Comparison of ENCODE assay signal across 8 cellular contexts in genomic region chr11:62856333-62856910, GRCh38. TPM values are rescaled to one million over a fixed set of nuclear protein-coding genes. Genes with fewer than 3 reads are reported as not detected.
DNase-seq lines count a peak whose midpoint lies in the region; ATAC-seq and TF ChIP-seq lines count a peak whose summit lies in the region.

No MANE protein-coding gene starts in this region.

- peak overlapping the region; percentile 98 for H3K27ac Mint-ChIP-seq in neural progenitor cell

- H3K4me3 Mint-ChIP-seq in neural progenitor cell, result peak overlapping the region; percentile 99

- H3K9ac ChIP-seq in NT2/D1 (ENCODE audit: insufficient read length, low read depth) (peak overlapping the region; percentile 99), endocrine pancreas (ENCODE audit: control insufficient read depth, insufficient read depth, low read length) (peak overlapping the region; percentile 3), neural progenitor cell (peak overlapping the region; percentile 76)

- peaks cover 67% of the 10 kb centered on the region for H3K4me1 Mint-ChIP-seq in neural progenitor cell

- peaks cover 72% of the 10 kb centered on the region for H3F3A ChIP-seq in neural progenitor cell (ENCODE audit: low read depth)

- H3K27me3 ChIP-seq in NT2/D1 (ENCODE audit: insufficient read depth, insufficient read length), result no peaks in the 10 kb centered on the region
- no peaks in the 10 kb centered on the region for H3K27me3 ChIP-seq in endocrine pancreas (ENCODE audit: control insufficient read depth, insufficient read depth, low read length)
- no peaks in the 10 kb centered on the region for H3K27me3 ChIP-seq in neural progenitor cell

- ATAC-seq in GM21825 (IDR thresholded peaks at IDR 0.05; ENCODE audit: unreplicated experiment) (peak; percentile 11), GM19395 (IDR thresholded peaks at IDR 0.05; ENCODE audit: unreplicated experiment) (no peak)

- peak overlapping the region; percentile 79 for H3K4me3 ChIP-seq in NT2/D1 (ENCODE audit: insufficient read length, low read depth)
- peak overlapping the region; percentile 57 for H3K4me3 ChIP-seq in endocrine pancreas (ENCODE audit: control insufficient read depth, insufficient read depth, low read length)
- peak overlapping the region; percentile 87 for H3K4me3 ChIP-seq in neural progenitor cell

- H3K4me2 ChIP-seq in neural progenitor cell, result peak overlapping the region; percentile 91

- H3K9me3 ChIP-seq in NT2/D1 (ENCODE audit: insufficient read depth, low read length) (no peaks in the 10 kb centered on the region), endocrine pancreas (ENCODE audit: control insufficient read depth, low read length) (no peaks in the 10 kb centered on the region), neural progenitor cell (ENCODE audit: low read depth) (no peaks in the 10 kb centered on the region)

- H3K36me3 ChIP-seq in NT2/D1 (ENCODE audit: insufficient read depth, insufficient read length, low read length), result peaks cover 67% of the 10 kb centered on the region
- peaks cover 4% of the 10 kb centered on the region for H3K36me3 ChIP-seq in endocrine pancreas (ENCODE audit: control insufficient read depth, insufficient read depth, low read length)
- peaks cover 33% of the 10 kb centered on the region for H3K36me3 ChIP-seq in neural progenitor cell

- H4K20me1 ChIP-seq in neural progenitor cell (ENCODE audit: low read depth), result peaks cover 60% of the 10 kb centered on the region

- peak overlapping the region; percentile 40 for H2AFZ ChIP-seq in neural progenitor cell (replicated peaks)

- H3K27ac ChIP-seq in neural progenitor cell, result peak overlapping the region; percentile 75

- H3K36me3 Mint-ChIP-seq in neural progenitor cell, result peaks cover 43% of the 10 kb centered on the region

- TF ChIP-seq CTCF in neural progenitor cell (IDR thresholded peaks at IDR 0.05), result no peak

- H3K9me3 Mint-ChIP-seq in neural progenitor cell, result no peaks in the 10 kb centered on the region

- peaks cover 96% of the 10 kb centered on the region for H3K79me2 ChIP-seq in neural progenitor cell (ENCODE audit: low read depth)

- H3K4me1 ChIP-seq in NT2/D1 (ENCODE audit: insufficient read depth, insufficient read length) (peaks cover 3% of the 10 kb centered on the region), endocrine pancreas (ENCODE audit: control insufficient read depth, insufficient read depth, low read length) (peaks cover 7% of the 10 kb centered on the region), neural progenitor cell (peaks cover 26% of the 10 kb centered on the region)

- no peak for DNase-seq in NT2/D1 (ENCODE audit: low read depth, low spot score)
- DNase-seq in neural progenitor cell (ENCODE audit: low spot score), result no peak
- DNase-seq in RKO (ENCODE audit: low spot score), result no peak
- DNase-seq in activated CD8-positive, alpha-beta memory T cell treated with anti-CD3 and anti-CD28 coated beads, Interleukin-2, amount 50 U/mL, for 48 hours, result no peak
- no peak for DNase-seq in activated CD4-positive, alpha-beta T cell treated with anti-CD3 and anti-CD28 coated beads, Interleukin-2, amount 50 U/mL, for 48 hours

- H3K27me3 Mint-ChIP-seq in neural progenitor cell (ENCODE audit: insufficient read depth, low read depth), result peaks cover 9% of the 10 kb centered on the region

RNA-seq across cellular contexts. Expression of gene WDR74, which starts 17.0 kb away (rescaled TPM):
- total RNA-seq in neural progenitor cell (ENCODE audit: low replicate concordance), result 40.0 and 47.4 TPM in 2 replicates

RNA-seq across cellular contexts. Expression of gene TEX54, which starts 23.8 kb away (rescaled TPM):
- not detected in 2 replicates for total RNA-seq in neural progenitor cell (ENCODE audit: low replicate concordance)

RNA-seq across cellular contexts. Expression of gene SLC3A2, which starts 24.3 kb away (rescaled TPM):
- total RNA-seq in neural progenitor cell (ENCODE audit: low replicate concordance), result 99.8 and 130 TPM in 2 replicates

RNA-seq across cellular contexts. Expression of gene STX5, which starts 24.6 kb away (rescaled TPM):
- total RNA-seq in neural progenitor cell (ENCODE audit: low replicate concordance), result 30.2 and 32.9 TPM in 2 replicates

RNA-seq across cellular contexts. Expression of gene NXF1, which starts 51.2 kb away (rescaled TPM):
- 23.6 and 36.5 TPM in 2 replicates for total RNA-seq in neural progenitor cell (ENCODE audit: low replicate concordance)

Comparison
In these comparisons a context has a peak if more than half of its experiments do, and no peak if none do; other contexts are left out.
1. H3K9ac ChIP-seq: peak in every context shown above with its lines; median percentile 99 in NT2/D1; 76 in neural progenitor cell; 3 in endocrine pancreas.